ENCODE assay signal across 22 cellular contexts in the genomic region with DNA sequence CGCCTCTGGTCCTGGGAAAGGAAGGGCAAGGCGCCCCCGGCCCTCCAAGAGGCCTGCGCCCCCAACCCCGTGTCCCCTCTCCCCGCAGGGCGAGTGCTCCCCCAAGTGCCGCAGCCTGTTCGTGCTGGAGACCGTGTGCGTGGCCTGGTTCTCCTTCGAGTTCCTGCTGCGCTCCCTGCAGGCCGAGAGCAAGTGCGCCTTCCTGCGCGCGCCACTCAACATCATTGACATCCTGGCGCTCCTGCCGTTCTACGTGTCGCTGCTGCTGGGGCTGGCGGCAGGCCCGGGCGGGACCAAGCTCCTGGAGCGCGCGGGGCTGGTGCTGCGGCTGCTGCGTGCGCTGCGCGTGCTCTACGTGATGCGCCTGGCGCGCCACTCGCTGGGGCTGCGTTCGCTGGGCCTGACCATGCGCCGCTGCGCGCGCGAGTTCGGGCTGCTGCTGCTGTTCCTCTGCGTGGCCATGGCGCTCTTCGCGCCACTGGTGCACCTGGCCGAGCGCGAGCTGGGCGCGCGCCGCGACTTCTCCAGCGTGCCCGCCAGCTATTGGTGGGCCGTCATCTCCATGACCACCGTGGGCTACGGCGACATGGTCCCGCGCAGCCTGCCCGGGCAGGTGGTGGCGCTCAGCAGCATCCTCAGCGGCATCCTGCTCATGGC. TPM values are rescaled to one million over a fixed set of nuclear protein-coding genes. Genes with fewer than 3 reads are reported as not detected.
DNase-seq lines count a peak whose midpoint lies in the region; ATAC-seq, FAIRE-seq and TF ChIP-seq lines count a peak whose summit lies in the region.
"Had no signal": no experiment of that assay in that cellular context is flagged by ENCODE, and none has a peak within 500 bp of the region (broad histone marks: within the 10 kb centered on the region; RNA-seq: fewer than 3 reads in every experiment).

No MANE protein-coding gene starts in this region.

- BruUV-seq in GM12878 (replicated peaks; lab: Mats Ljungman, UMichigan) = no TSS peak

- DNase-seq in activated CD4-positive, alpha-beta T cell treated with anti-CD3 and anti-CD28 coated beads for 1 hour = peak; percentile 5
- DNase-seq in activated CD4-positive, alpha-beta T cell treated with anti-CD3 and anti-CD28 coated beads for 48 hours = no peak
- DNase-seq in GM12878 (ENCODE audit: low read depth, low spot score) (no peak), left colon (peak in 1 of 2 donors; percentile 22), spleen (peak; percentile 64), SIG-M5 treated with dmso at 0.1 percent for 504 hours (lab: John Stamatoyannopoulos, UW; ENCODE audit: unreplicated experiment) (no peak), NCI-H146 (lab: John Stamatoyannopoulos, UW) (no peak), H54 (ENCODE audit: insufficient read length, low spot score) (no peak)
- DNase-seq: activated CD4-positive, alpha-beta T cell treated with anti-CD3 and anti-CD28 coated beads, Interleukin-2, amount 50 U/mL, for 1 hour; activated effector memory CD4-positive, alpha-beta T cell treated with anti-CD3 and anti-CD28 coated beads, Interleukin-2, amount 50 U/mL, for 16 hours; CD4-positive, alpha-beta memory T cell; DMS 273 treated with DMSO at 0.1 percent for 48 hours; foreskin fibroblast; NCI-H1092; NCI-H187 treated with DMSO at 0.1 percent for 48 hours; NCI-H526 treated with DMSO at 0.1 percent for 48 hours; SK-N-SH; stimulated activated CD4-positive, alpha-beta T cell treated with anti-CD3 and anti-CD28 coated beads, Interleukin-12 subunit alpha, Interleukin-12 subunit beta, amount 100 ng/mL, for 4 hours; stimulated activated naive CD8-positive, alpha-beta T cell treated with anti-CD3 and anti-CD28 coated beads, Interleukin-15, Interleukin-2, amounts not matched to agents 100 U/mL and 50 U/mL, for 24 hours had no signal

- no peaks in the 10 kb centered on the region for H3K79me2 ChIP-seq in GM12878 (ENCODE audit: control insufficient read depth, insufficient read depth, low read length)

- TF ChIP-seq CTCF in GM12878 (IDR thresholded peaks at IDR 0.05 in 2 of 3, conservative IDR thresholded peaks at IDR 0.05 in 1 of 3; ENCODE audit: control insufficient read depth in 2 of 3, extremely low read depth in 1 of 3, insufficient read depth in 1 of 3, low read depth in 3 of 3, low read length in 3 of 3) (no peak), spleen (IDR thresholded peaks at IDR 0.05 in 8 of 11, conservative IDR thresholded peaks at IDR 0.05 in 3 of 11) (no peak)

- H4K20me1 ChIP-seq in GM12878 (ENCODE audit: control insufficient read depth, insufficient read depth) = no peaks in the 10 kb centered on the region

- H3K27ac ChIP-seq in GM12878 (ENCODE audit: control insufficient read depth, insufficient read depth) = no peak overlapping the region
- H3K27ac ChIP-seq in spleen = no peak overlapping the region
- H3K27ac ChIP-seq: 22Rv1, neutrophil, tibial artery had no signal

- ATAC-seq in GM12878 (no peak), left colon (peak; percentile 11)
- ATAC-seq: stimulated activated naive CD8-positive, alpha-beta T cell treated with anti-CD3 and anti-CD28 coated beads, Interleukin-15, Interleukin-2, amounts not matched to agents 100 U/mL and 50 U/mL, for 24 hours had no signal

- peaks cover 8% of the 10 kb centered on the region; the same call in 2 of the 3 replicates for H3K9me3 ChIP-seq in GM12878 (replicated peaks; ENCODE audit: control insufficient read depth, insufficient read depth, low read length)
- H3K9me3 ChIP-seq in spleen = peaks cover 3 to 98% (median 62%) of the 10 kb centered on the region in 8 donors

- TF ChIP-seq POLR2A in GM12878 (IDR thresholded peaks at IDR 0.05; ENCODE audit: low read depth, low read length) (peak; percentile 48; the same call in 1 of the 2 replicates), spleen (IDR thresholded peaks at IDR 0.05) (no peak), H54 (IDR thresholded peaks at IDR 0.05; ENCODE audit: low read depth, low read length) (no peak)

- intact Hi-C loops in GM12878 (cut with micrococcal nuclease; ENCODE audit: unreplicated experiment) (no loop called here), left colon (cut with DNase I, micrococcal nuclease) (no loop called here), spleen (cut with DNase I; ENCODE audit: low total_unique reads) (no loop called here)

- CTCF ChIA-PET in GM12878 (lab: Yijun Ruan, JAX) = no interaction called here

- no peaks in the 10 kb centered on the region for H3K4me1 ChIP-seq in GM12878 (ENCODE audit: control insufficient read depth, insufficient read depth, low read length)
- H3K4me1 ChIP-seq in spleen = no peaks in the 10 kb centered on the region
- H3K4me1 ChIP-seq: tibial artery had no signal

- no peak overlapping the region for H3K4me2 ChIP-seq in GM12878 (ENCODE audit: control insufficient read depth, insufficient read depth)
- H3K4me2 ChIP-seq: SK-N-SH had no signal

- H3K4me3 ChIP-seq in GM12878 (no peak overlapping the region), spleen (no peak overlapping the region)
- H3K4me3 ChIP-seq: tibial artery had no signal

- RAD21 ChIA-PET in GM12878 (lab: Charles Lee; ENCODE audit: unreplicated experiment) = no interaction called here

- H3K27me3 ChIP-seq in GM12878 (replicated peaks in 1 of 2; ENCODE audit: control insufficient read depth in 2 of 2, insufficient read depth in 2 of 2, low read length in 1 of 2) (no peaks in the 10 kb centered on the region), spleen (replicated peaks in 1 of 7) (no peaks in the 10 kb centered on the region)
- H3K27me3 ChIP-seq: neutrophil, tibial artery had no signal

- no peak overlapping the region for H2AFZ ChIP-seq in GM12878 (ENCODE audit: control insufficient read depth, low read depth, low read length)

- in situ Hi-C loops in GM12878 (cut with MboI) = no loop called here

- no peak overlapping the region for H3K9ac ChIP-seq in GM12878 (ENCODE audit: control insufficient read depth, insufficient read depth, low read length)
- H3K9ac ChIP-seq: SK-N-SH had no signal

- SMC1A ChIA-PET in GM12878 (lab: Charles Lee; ENCODE audit: uncharacterized antibody, unreplicated experiment) = no interaction called here

- TF ChIP-seq RAD21 in GM12878 (IDR thresholded peaks at IDR 0.05; ENCODE audit: insufficient read depth, low read depth, low read length) = no peak

- WGBS in GM12878 (ENCODE audit: insufficient coverage, insufficient replicate concordance, low lambda C conversion rate, missing lambda C conversion rate) = 99% methylated on average over 60 of the region's 70 CpGs
- WGBS in spleen, 5 donors = 73 to 89% (median 80%) methylated on average over 63 to 70 of the region's 70 CpGs

- FAIRE-seq in GM12878 (lab: Jason Lieb, UNC) (no peak), H54 (lab: Jason Lieb, UNC) (no peak)

- no peak for TF ChIP-seq EP300 in GM12878 (IDR thresholded peaks at IDR 0.05; ENCODE audit: borderline replicate concordance in 1 of 2, control insufficient read depth in 1 of 2, low read depth in 2 of 2, low read length in 2 of 2)

- peaks cover 0 to 8% of the 10 kb centered on the region in 2 experiments; a peak in 2 of 4 replicates for H3K36me3 ChIP-seq in GM12878 (ENCODE audit: control insufficient read depth in 2 of 2, insufficient read depth in 2 of 2, low read length in 1 of 2)
- peaks cover 0 to 43% (median 20%) of the 10 kb centered on the region in 6 donors for H3K36me3 ChIP-seq in spleen

- POLR2A ChIA-PET in GM12878 (lab: Charles Lee) = no interaction called here

TF ChIP-seq in GM12878, 131 proteins besides CTCF, POLR2A, EP300 and RAD21 (continues in another document):
- no peak for TF ChIP-seq FOS (IDR thresholded peaks at IDR 0.05; ENCODE audit: borderline replicate concordance, extremely low read depth, insufficient read length)
- TF ChIP-seq, protein P1, sequence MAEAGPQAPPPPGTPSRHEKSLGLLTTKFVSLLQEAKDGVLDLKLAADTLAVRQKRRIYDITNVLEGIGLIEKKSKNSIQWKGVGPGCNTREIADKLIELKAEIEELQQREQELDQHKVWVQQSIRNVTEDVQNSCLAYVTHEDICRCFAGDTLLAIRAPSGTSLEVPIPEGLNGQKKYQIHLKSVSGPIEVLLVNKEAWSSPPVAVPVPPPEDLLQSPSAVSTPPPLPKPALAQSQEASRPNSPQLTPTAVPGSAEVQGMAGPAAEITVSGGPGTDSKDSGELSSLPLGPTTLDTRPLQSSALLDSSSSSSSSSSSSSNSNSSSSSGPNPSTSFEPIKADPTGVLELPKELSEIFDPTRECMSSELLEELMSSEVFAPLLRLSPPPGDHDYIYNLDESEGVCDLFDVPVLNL (IDR thresholded peaks at IDR 0.05; ENCODE audit: low read depth, low read length) = no peak

RNA-seq across cellular contexts. Expression of a gene that starts 52.4 kb away (rescaled TPM):
- 51.8 and 53.7 TPM in 2 replicates for total RNA-seq in GM12878 (2013; cell fraction: nucleolus; rRNA removed)
- total RNA-seq in GM12878 (2014; rRNA removed) (36.7 and 40.2 TPM in 2 replicates), GM12878 (2014; rRNA removed; fragmentation: Illumina TruSeq; extraction: Trizol) (12.3 TPM in 2 replicates), GM12878 (2021) (41.0 and 42.5 TPM in 2 replicates), left colon (100 to 1,000 TPM in 1 of 2 donors, 10 to 100 TPM in 1; 59.4 to 119 TPM), spleen (10 to 100 TPM; 40.9 to 61.9 (median 51.1) TPM)
- polyA plus RNA-seq in GM12878 (2011; ENCODE audit: low read depth) = 9.6 TPM
- polyA plus RNA-seq in GM12878 (2011; rRNA removed) (9.4 and 17.3 TPM in 2 replicates), GM12878 (2014; fragmentation: Illumina TruSeq; extraction: Trizol) (1.2 and 5.9 TPM in 2 replicates), GM12878 (2014; fragmentation: Nextera tagmentation; extraction: Ambion mirVana) (1 to 10 TPM in 1 of 2 experiments, under 1 TPM in 1; 0.69 to 2.7 TPM), GM12878 (2014; rRNA removed) (42.5 and 44.3 TPM in 2 replicates), GM12878 (2016; fragmentation: Nextera tagmentation; extraction: Ambion mirVana) (10 to 100 TPM in 1 of 2 experiments, 1 to 10 TPM in 1; 3.6 to 23.1 TPM), spleen (10 to 100 TPM; 28.7 to 53.9 (median 33.4) TPM)
- 36.4 and 51.0 TPM in 2 replicates for polyA plus RNA-seq in GM12878 (2011; cell fraction: cytosol; rRNA removed)
- 60.7 and 67.9 TPM in 2 replicates for polyA plus RNA-seq in GM12878 (2011; cell fraction: nucleus; rRNA removed)
- 30.5 and 32.0 TPM in 2 replicates for polyA plus RNA-seq in GM12878 (2012)
- 16.0 and 36.0 TPM in 2 replicates for polyA minus RNA-seq in GM12878 (2011; rRNA and poly(A)+ RNA removed)
- polyA minus RNA-seq in GM12878 (2011; cell fraction: cytosol; rRNA and poly(A)+ RNA removed) = 8.4 and 17.6 TPM in 2 replicates
- polyA minus RNA-seq in GM12878 (2011; cell fraction: nucleus; rRNA and poly(A)+ RNA removed) = 17.9 and 22.3 TPM in 2 replicates

Comparison
In these comparisons a context has a peak if more than half of its experiments do, and no peak if none do; other contexts are left out.
1. DNase-seq: peak in activated CD4-positive, alpha-beta T cell treated with anti-CD3 and anti-CD28 coated beads for 1 hour (single experiment) and spleen (single experiment); none in activated CD4-positive, alpha-beta T cell treated with anti-CD3 and anti-CD28 coated beads for 48 hours (single experiment), GM12878 (single experiment), SIG-M5 treated with dmso at 0.1 percent for 504 hours (single experiment), NCI-H146 (single experiment) and H54 (single experiment).